ENCODE assay signal across 16 cellular contexts in genomic region chr3:4251412-4251811, GRCh38. TPM values are rescaled to one million over a fixed set of nuclear protein-coding genes. Genes with fewer than 3 reads are reported as not detected.
DNase-seq lines count a peak whose midpoint lies in the region; ATAC-seq lines count a peak whose summit lies in the region.
"Had no signal": no experiment of that assay in that cellular context is flagged by ENCODE, and none has a peak within 500 bp of the region (broad histone marks: within the 10 kb centered on the region; RNA-seq: fewer than 3 reads in every experiment).

No MANE protein-coding gene starts in this region.

- no peaks in the 10 kb centered on the region for H3K27me3 Mint-ChIP-seq in activated naive CD4-positive, alpha-beta T cell treated with anti-CD3 and anti-CD28 coated beads, Interleukin-2, amount 10 ng/mL, durations not matched to agents 7 days and 5 days
- H3K27me3 Mint-ChIP-seq in activated CD4-positive, alpha-beta memory T cell treated with anti-CD3 and anti-CD28 coated beads for 36 hours = no peaks in the 10 kb centered on the region
- H3K27me3 Mint-ChIP-seq: CD4-positive, alpha-beta memory T cell had no signal

- DNase-seq in activated naive CD4-positive, alpha-beta T cell treated with anti-CD3 and anti-CD28 coated beads, Interleukin-2, amount 10 ng/mL, durations not matched to agents 7 days and 5 days = peak; percentile 29
- DNase-seq in activated naive CD4-positive, alpha-beta T cell (lab: John Stamatoyannopoulos, UW) = no peak
- DNase-seq in Jurkat, Clone E6-1 (ENCODE audit: low read depth, low spot score) = peak; percentile 66
- peak; percentile 43 for DNase-seq in foreskin melanocyte
- DNase-seq in activated CD4-positive, alpha-beta memory T cell treated with anti-CD3 and anti-CD28 coated beads for 36 hours = no peak
- DNase-seq: 8988T; CD4-positive, alpha-beta memory T cell; DMS153; DMS79 treated with DMSO at 0.1 percent for 48 hours; EL; H9 had no signal

- H3K9me3 Mint-ChIP-seq in activated naive CD4-positive, alpha-beta T cell treated with anti-CD3 and anti-CD28 coated beads, Interleukin-2, amount 10 ng/mL, durations not matched to agents 7 days and 5 days = no peaks in the 10 kb centered on the region
- no peaks in the 10 kb centered on the region for H3K9me3 Mint-ChIP-seq in activated CD4-positive, alpha-beta memory T cell treated with anti-CD3 and anti-CD28 coated beads for 36 hours
- H3K9me3 Mint-ChIP-seq: H9 had no signal

- H3K4me3 ChIP-seq in Jurkat, Clone E6-1 (ENCODE audit: low read length) = no peak overlapping the region
- H3K4me3 ChIP-seq: BLaER1, K562 had no signal

- no peak overlapping the region for H3K27ac Mint-ChIP-seq in activated naive CD4-positive, alpha-beta T cell treated with anti-CD3 and anti-CD28 coated beads, Interleukin-2, amount 10 ng/mL, durations not matched to agents 7 days and 5 days
- H3K27ac Mint-ChIP-seq in activated CD4-positive, alpha-beta memory T cell treated with anti-CD3 and anti-CD28 coated beads for 36 hours = no peak overlapping the region
- H3K27ac Mint-ChIP-seq: CD14-positive monocyte; CD4-positive, alpha-beta memory T cell; H9 had no signal

- H3K4me3 Mint-ChIP-seq in activated naive CD4-positive, alpha-beta T cell treated with anti-CD3 and anti-CD28 coated beads, Interleukin-2, amount 10 ng/mL, durations not matched to agents 7 days and 5 days = no peak overlapping the region
- H3K4me3 Mint-ChIP-seq in activated CD4-positive, alpha-beta memory T cell treated with anti-CD3 and anti-CD28 coated beads for 36 hours = no peak overlapping the region
- H3K4me3 Mint-ChIP-seq: CD14-positive monocyte; CD4-positive, alpha-beta memory T cell; H9 had no signal

- POLR2A ChIA-PET in activated CD4-positive, alpha-beta memory T cell treated with anti-CD3 and anti-CD28 coated beads for 36 hours (lab: Charles Lee) = no interaction called here

- intact Hi-C loops in activated CD4-positive, alpha-beta memory T cell treated with anti-CD3 and anti-CD28 coated beads for 36 hours (cut with micrococcal nuclease) = no loop called here

- peaks cover 14% of the 10 kb centered on the region for H3K4me1 Mint-ChIP-seq in activated naive CD4-positive, alpha-beta T cell treated with anti-CD3 and anti-CD28 coated beads, Interleukin-2, amount 10 ng/mL, durations not matched to agents 7 days and 5 days
- H3K4me1 Mint-ChIP-seq in activated CD4-positive, alpha-beta memory T cell treated with anti-CD3 and anti-CD28 coated beads for 36 hours (ENCODE audit: low read depth) = no peaks in the 10 kb centered on the region
- H3K4me1 Mint-ChIP-seq: CD14-positive monocyte; CD4-positive, alpha-beta memory T cell had no signal

- H3K36me3 Mint-ChIP-seq in activated naive CD4-positive, alpha-beta T cell treated with anti-CD3 and anti-CD28 coated beads, Interleukin-2, amount 10 ng/mL, durations not matched to agents 7 days and 5 days = no peaks in the 10 kb centered on the region
- no peaks in the 10 kb centered on the region for H3K36me3 Mint-ChIP-seq in activated CD4-positive, alpha-beta memory T cell treated with anti-CD3 and anti-CD28 coated beads for 36 hours
- H3K36me3 Mint-ChIP-seq: CD14-positive monocyte had no signal

- peak; percentile 78 for ATAC-seq in GM18868 (IDR thresholded peaks at IDR 0.05; ENCODE audit: unreplicated experiment)
- ATAC-seq in GM19324 (IDR thresholded peaks at IDR 0.05; ENCODE audit: low FRiP score, unreplicated experiment) = no peak
- ATAC-seq: K562 had no signal

- CTCF ChIA-PET in activated naive CD4-positive, alpha-beta T cell treated with anti-CD3 and anti-CD28 coated beads, Interleukin-2, amount 10 ng/mL, durations not matched to agents 7 days and 5 days (lab: Charles Lee) = interaction anchor here (1.0 to 1.3 kb wide), 2 partner anchors 21 to 23 kb away, joined by 3 read pairs; no protein-coding TSS in a partner anchor
- CTCF ChIA-PET in activated CD4-positive, alpha-beta memory T cell treated with anti-CD3 and anti-CD28 coated beads for 36 hours (lab: Charles Lee) = no interaction called here

RNA-seq across cellular contexts. Expression of gene SETMAR, which starts 51.8 kb away (rescaled TPM):
- polyA plus RNA-seq in Jurkat, Clone E6-1 (2012; ENCODE audit: insufficient read depth, insufficient read length) = 37.2 TPM
- 10 to 100 TPM; 11.7 to 13.8 TPM for total RNA-seq in activated CD4-positive, alpha-beta memory T cell treated with anti-CD3 and anti-CD28 coated beads for 36 hours

Comparison
In these comparisons a context has a peak if more than half of its experiments do, and no peak if none do; other contexts are left out.
1. DNase-seq: peak in activated naive CD4-positive, alpha-beta T cell treated with anti-CD3 and anti-CD28 coated beads, Interleukin-2, amount 10 ng/mL, durations not matched to agents 7 days and 5 days (single experiment), Jurkat, Clone E6-1 (single experiment) and foreskin melanocyte (single experiment); none in activated naive CD4-positive, alpha-beta T cell (0 of 4) and activated CD4-positive, alpha-beta memory T cell treated with anti-CD3 and anti-CD28 coated beads for 36 hours (single experiment).